In the genomic region with DNA sequence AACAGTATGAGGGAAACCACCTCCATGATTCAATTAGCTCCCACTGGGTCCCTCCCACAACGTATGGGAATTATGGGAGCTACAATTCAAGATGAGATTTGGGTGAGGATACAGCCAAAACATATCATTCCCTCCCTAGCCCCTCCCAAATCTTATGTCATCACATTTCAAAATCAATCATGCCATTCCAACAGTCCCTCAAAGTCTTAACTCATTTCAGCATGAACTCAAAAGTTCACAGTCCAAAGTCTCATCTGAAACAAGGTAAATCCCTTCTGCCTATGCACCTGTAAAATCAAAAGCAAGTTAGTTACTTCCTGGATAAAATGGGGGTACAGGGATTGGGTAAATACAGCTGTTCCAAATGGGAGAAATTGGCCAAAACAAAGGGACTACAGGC, we compare ENCODE assay signal across 2 cellular contexts. TPM values are rescaled to one million over a fixed set of nuclear protein-coding genes. Genes with fewer than 3 reads are reported as not detected.
"Had no signal": no experiment of that assay in that cellular context is flagged by ENCODE, and none has a peak within 500 bp of the region (broad histone marks: within the 10 kb centered on the region; RNA-seq: fewer than 3 reads in every experiment).

No MANE protein-coding gene starts in this region.

RNA-seq across cellular contexts. Expression of a gene that starts 38.7 kb away (rescaled TPM):
- total RNA-seq: HFFc6, IMR-90 had no signal
